Comparison of ENCODE assay signal across 23 cellular contexts in genomic region chr1:174018565-174018964, GRCh38. TPM values are rescaled to one million over a fixed set of nuclear protein-coding genes. Genes with fewer than 3 reads are reported as not detected.
A peak's percentile ranks its signal among the peaks of the same experiment; 100 is the strongest.
DNase-seq lines count a peak whose midpoint lies in the region; ATAC-seq and TF ChIP-seq lines count a peak whose summit lies in the region.
"Had no signal": no experiment of that assay in that cellular context is flagged by ENCODE, and none has a peak within 500 bp of the region (broad histone marks: within the 10 kb centered on the region; RNA-seq: fewer than 3 reads in every experiment).

No MANE protein-coding gene starts in this region.

- H3K4me3 Mint-ChIP-seq in activated T-helper 17 cell treated with anti-CD3 and anti-CD28 coated beads, Interleukin-2, amount 50 U/mL, for 72 hours, result peak overlapping the region; percentile 99
- peak overlapping the region; percentile 4 for H3K4me3 Mint-ChIP-seq in natural killer cell
- H3K4me3 Mint-ChIP-seq: T-helper 17 cell had no signal

- H3K79me2 ChIP-seq in GM23248 (ENCODE audit: insufficient read depth), result peaks cover 86% of the 10 kb centered on the region

- in situ Hi-C loops in GM23248 (cut with MboI), result no loop called here

- H3K27ac ChIP-seq in BLaER1 (no peak overlapping the region), GM23248 (no peak overlapping the region)
- H3K27ac ChIP-seq: HL-60 had no signal

- TF ChIP-seq CTCF in natural killer cell (IDR thresholded peaks at IDR 0.05) (no peak), omental fat pad (IDR thresholded peaks at IDR 0.05) (no peak)

- H4K20me1 ChIP-seq in BLaER1 (peaks cover 85% of the 10 kb centered on the region), GM23248 (ENCODE audit: insufficient read depth) (peaks cover 19% of the 10 kb centered on the region)

- DNase-seq in GM23248 (no peak), natural killer cell (no peak), omental fat pad (ENCODE audit: low spot score) (no peak), NCI-H446 treated with DMSO at 0.1 percent for 48 hours (lab: John Stamatoyannopoulos, UW) (no peak), DMS153 treated with DMSO at 0.1 percent for 48 hours (lab: John Stamatoyannopoulos, UW; ENCODE audit: unreplicated experiment) (no peak)
- DNase-seq: amniotic stem cell; central memory CD4-positive, alpha-beta T cell; effector CD4-positive, alpha-beta T cell; GDM1; hypothalamus; kidney glomerular epithelial cell; mesenchymal stem cell; NCI-H1105; NCI-H774; stimulated activated CD4-positive, alpha-beta T cell treated with anti-CD3 and anti-CD28 coated beads, Interleukin-2, amount 100 ng/mL, for 24 hours; T-helper 17 cell had no signal

- no peaks in the 10 kb centered on the region for H3K27me3 Mint-ChIP-seq in activated T-helper 17 cell treated with anti-CD3 and anti-CD28 coated beads, Interleukin-2, amount 50 U/mL, for 72 hours
- no peaks in the 10 kb centered on the region for H3K27me3 Mint-ChIP-seq in natural killer cell (ENCODE audit: low read depth in 2 of 2)
- H3K27me3 Mint-ChIP-seq: T-helper 17 cell had no signal

- H3K27ac Mint-ChIP-seq in activated T-helper 17 cell treated with anti-CD3 and anti-CD28 coated beads, Interleukin-2, amount 50 U/mL, for 72 hours, result no peak overlapping the region
- peak overlapping the region; percentile 18 to 27 for H3K27ac Mint-ChIP-seq in natural killer cell

- H3K4me2 ChIP-seq in BLaER1, result peak overlapping the region; percentile 31
- H3K4me2 ChIP-seq in GM23248 (ENCODE audit: unreplicated experiment), result peak overlapping the region; percentile 90

- H2AFZ ChIP-seq in GM23248, result no peak overlapping the region

- peaks cover 51% of the 10 kb centered on the region for H3K4me1 ChIP-seq in BLaER1
- peaks cover 49% of the 10 kb centered on the region for H3K4me1 ChIP-seq in GM23248 (ENCODE audit: insufficient read depth)

- no peaks in the 10 kb centered on the region for H3K9me3 Mint-ChIP-seq in activated T-helper 17 cell treated with anti-CD3 and anti-CD28 coated beads, Interleukin-2, amount 50 U/mL, for 72 hours
- H3K9me3 Mint-ChIP-seq in natural killer cell, result no peaks in the 10 kb centered on the region

- peaks cover 21% of the 10 kb centered on the region for H3F3A ChIP-seq in GM23248 (ENCODE audit: insufficient read depth)

- H3K36me3 Mint-ChIP-seq in activated T-helper 17 cell treated with anti-CD3 and anti-CD28 coated beads, Interleukin-2, amount 50 U/mL, for 72 hours (ENCODE audit: low read depth), result peaks cover 38% of the 10 kb centered on the region
- H3K36me3 Mint-ChIP-seq in natural killer cell, result no peaks in the 10 kb centered on the region

- H3K36me3 ChIP-seq in BLaER1 (peaks cover 10% of the 10 kb centered on the region), GM23248 (ENCODE audit: low read depth) (no peaks in the 10 kb centered on the region; the same call in 1 of the 2 replicates)

- 56 to 63% methylated on average over 2 of the region's 2 CpGs for WGBS in GM23248 (ENCODE audit: low coverage in 1 of 2, low lambda C conversion rate in 2 of 2, missing lambda C conversion rate in 2 of 2), 2 experiments

- intact Hi-C loops in natural killer cell (cut with micrococcal nuclease), result no loop called here

- H3K9ac ChIP-seq in BLaER1 (0 out of 2 replicates have a peak overlapping the region, but pooled peaks have one; percentile 12), GM23248 (0 out of 2 replicates have a peak overlapping the region, but pooled peaks have one; percentile 14)

- no peaks in the 10 kb centered on the region for H3K9me2 ChIP-seq in GM23248 (ENCODE audit: insufficient read depth)

- H3K27me3 ChIP-seq in BLaER1 (no peaks in the 10 kb centered on the region), GM23248 (replicated peaks; ENCODE audit: insufficient read depth) (no peaks in the 10 kb centered on the region)

- H3K9me3 ChIP-seq in BLaER1 (peaks cover 2% of the 10 kb centered on the region; the same call in 1 of the 2 replicates), GM23248 (ENCODE audit: low read depth) (no peaks in the 10 kb centered on the region)

- no peak overlapping the region for H3K4me3 ChIP-seq in BLaER1
- no peak overlapping the region for H3K4me3 ChIP-seq in GM23248

- peaks cover 24% of the 10 kb centered on the region for H3K4me1 Mint-ChIP-seq in activated T-helper 17 cell treated with anti-CD3 and anti-CD28 coated beads, Interleukin-2, amount 50 U/mL, for 72 hours
- H3K4me1 Mint-ChIP-seq in natural killer cell, result peaks cover 65 to 72% of the 10 kb centered on the region in 2 donors

- no peak for ATAC-seq in activated T-helper 17 cell treated with anti-CD3 and anti-CD28 coated beads, Interleukin-2, amount 50 U/mL, for 72 hours (replicated peaks)
- ATAC-seq in natural killer cell (no peak), omental fat pad (ENCODE audit: low FRiP score) (no peak), HG03196 (IDR thresholded peaks at IDR 0.05; ENCODE audit: unreplicated experiment) (no peak)
- ATAC-seq: activated CD4-positive, CD25-positive, alpha-beta regulatory T cell treated with anti-CD3 and anti-CD28 coated beads, Interleukin-2, amount 50 U/mL, for 24 hours; Right ventricle myocardium inferior; sciatic nerve; T-helper 17 cell had no signal

RNA-seq across cellular contexts. Expression of gene RC3H1, which starts 3.6 kb away (rescaled TPM):
- 18.9 and 22.4 TPM in 2 replicates for total RNA-seq in GM23248 (2014; rRNA removed; shearing (Covaris generic))
- 5.9 and 6.0 TPM in 2 replicates for polyA plus RNA-seq in GM23248 (2016; fragmentation: Nextera tagmentation; extraction: Ambion mirVana)
- 10 to 100 TPM; 25.4 to 38.5 TPM for total RNA-seq in activated T-helper 17 cell treated with anti-CD3 and anti-CD28 coated beads, Interleukin-2, amount 50 U/mL, for 72 hours
- total RNA-seq in natural killer cell, result 10 to 100 TPM; 67.8 to 82.1 (median 78.9) TPM
- total RNA-seq in omental fat pad, result 10 to 100 TPM; 27.6 to 41.6 (median 40.2) TPM
